20 cellular contexts compared by ENCODE assay signal in the genomic region with DNA sequence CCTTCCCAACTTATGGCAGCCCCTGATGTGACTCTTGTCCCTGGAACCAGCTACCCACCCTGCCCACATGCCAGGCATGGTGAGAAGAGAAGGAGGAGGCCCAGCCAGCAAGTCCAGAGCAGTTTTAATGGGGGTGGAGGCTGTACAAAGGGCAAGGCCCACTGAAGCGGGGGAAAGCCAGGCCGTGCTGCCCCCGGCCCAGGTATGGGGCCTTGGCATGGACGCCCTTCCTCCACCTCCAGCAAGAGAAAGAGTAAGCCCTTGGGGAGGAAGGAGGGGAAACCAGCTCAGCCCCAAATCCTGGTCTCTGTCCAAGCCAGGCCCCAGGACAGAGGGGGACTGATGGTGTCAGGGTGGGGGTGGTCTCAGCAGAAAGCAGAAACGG. TPM values are rescaled to one million over a fixed set of nuclear protein-coding genes. Genes with fewer than 3 reads are reported as not detected.
"Had no signal": no experiment of that assay in that cellular context is flagged by ENCODE, and none has a peak within 500 bp of the region (broad histone marks: within the 10 kb centered on the region; RNA-seq: fewer than 3 reads in every experiment).

No MANE protein-coding gene starts in this region.

- H3K27me3 ChIP-seq: right atrium auricular region, testis had no signal

- H3K4me3 ChIP-seq: lower lobe of right lung, right atrium auricular region, SJCRH30, skin epidermis, testis had no signal

- ATAC-seq: lower lobe of right lung; stimulated activated naive CD8-positive, alpha-beta T cell treated with anti-CD3 and anti-CD28 coated beads, Interleukin-15, amount 100 ng/mL, for 72 hours had no signal

- H3K27ac Mint-ChIP-seq: activated B cell treated with CpG ODN at 0.5 μM for 24 hours; activated naive CD8-positive, alpha-beta T cell treated with anti-CD3 and anti-CD28 coated beads, Interleukin-2, amount 10 ng/mL, durations not matched to agents 7 days and 5 days; immature natural killer cell had no signal

- H3K36me3 ChIP-seq: SJCRH30 had no signal

- H3K36me3 Mint-ChIP-seq: immature natural killer cell had no signal

- H3K27me3 Mint-ChIP-seq: activated naive CD8-positive, alpha-beta T cell treated with anti-CD3 and anti-CD28 coated beads, Interleukin-2, amount 10 ng/mL, durations not matched to agents 7 days and 5 days; stimulated activated naive CD8-positive, alpha-beta T cell treated with anti-CD3 and anti-CD28 coated beads, Interleukin-15, amount 100 ng/mL, for 72 hours had no signal

- H3K27ac ChIP-seq: lower lobe of right lung, neutrophil, right atrium auricular region, SJCRH30, testis had no signal

- H3K9me3 ChIP-seq: lower lobe of right lung, neutrophil, right atrium auricular region, SJCRH30, testis had no signal

- H3K4me3 Mint-ChIP-seq: activated B cell treated with CpG ODN at 0.5 μM for 24 hours; activated naive CD8-positive, alpha-beta T cell treated with anti-CD3 and anti-CD28 coated beads, Interleukin-2, amount 10 ng/mL, durations not matched to agents 7 days and 5 days; immature natural killer cell had no signal

- FAIRE-seq: TTC549 had no signal

- H3K9me3 Mint-ChIP-seq: activated B cell treated with CpG ODN at 0.5 μM for 24 hours; activated naive CD8-positive, alpha-beta T cell treated with anti-CD3 and anti-CD28 coated beads, Interleukin-2, amount 10 ng/mL, durations not matched to agents 7 days and 5 days; immature natural killer cell; stimulated activated naive CD8-positive, alpha-beta T cell treated with anti-CD3 and anti-CD28 coated beads, Interleukin-15, amount 100 ng/mL, for 72 hours had no signal

- DNase-seq: activated B cell treated with CpG ODN at 0.5 μM for 24 hours; activated CD4-positive, alpha-beta T cell treated with anti-CD3 and anti-CD28 coated beads for 48 hours; activated naive CD8-positive, alpha-beta T cell treated with anti-CD3 and anti-CD28 coated beads, Interleukin-2, amount 10 ng/mL, durations not matched to agents 7 days and 5 days; anterior cingulate cortex; effector CD8-positive, alpha-beta T cell; foreskin melanocyte; head of caudate nucleus; immature natural killer cell; lower lobe of right lung; midbrain; stimulated activated naive CD8-positive, alpha-beta T cell treated with anti-CD3 and anti-CD28 coated beads, Interleukin-15, amount 100 ng/mL, for 72 hours; T-helper 2 cell; testis had no signal

RNA-seq across cellular contexts. Expression of a gene that starts 48.8 kb away (rescaled TPM):
- total RNA-seq: right atrium auricular region, urinary bladder had no signal
- polyA plus RNA-seq: fibroblast of lung had no signal
